Comparison of ENCODE assay signal across 1 cellular context in genomic region chr22:39301926-39302325, GRCh38.
TF ChIP-seq lines count a peak whose summit lies in the region.

No MANE protein-coding gene starts in this region.

TF ChIP-seq in HepG2, 621 proteins besides CTCF, POLR2A, EP300 and RAD21:
- TF ChIP-seq KLF12 (CRISPR knock-in tag; IDR thresholded peaks at IDR 0.05; ENCODE audit: borderline replicate concordance) = no peak
- TF ChIP-seq MLLT10 (CRISPR knock-in tag; IDR thresholded peaks at IDR 0.05) = no peak
- peak; percentile 75 for TF ChIP-seq RFX3 (CRISPR knock-in tag; IDR thresholded peaks at IDR 0.05)
- TF ChIP-seq RFX1 (IDR thresholded peaks at IDR 0.05) = peak; percentile 64; the same call in 1 of the 2 replicates
- no peak for TF ChIP-seq SP4 (CRISPR knock-in tag; IDR thresholded peaks at IDR 0.05)
- no peak for TF ChIP-seq ZEB1 (IDR thresholded peaks at IDR 0.05; ENCODE audit: insufficient replicate concordance, low read depth)
- TF ChIP-seq SMAD9 (CRISPR knock-in tag; IDR thresholded peaks at IDR 0.05) = no peak
- TF ChIP-seq SAP130 (CRISPR knock-in tag; IDR thresholded peaks at IDR 0.05; ENCODE audit: low read depth) = 0 out of 2 replicates have a peak, but pooled peaks have one; percentile 5
- TF ChIP-seq HINFP (CRISPR knock-in tag; IDR thresholded peaks at IDR 0.05; ENCODE audit: low read depth) = peak; percentile 97
- TF ChIP-seq NR1H2 (CRISPR knock-in tag; IDR thresholded peaks at IDR 0.05; ENCODE audit: borderline replicate concordance, low read depth) = no peak
